Comparison of ENCODE assay signal across 12 cellular contexts in the genomic region with DNA sequence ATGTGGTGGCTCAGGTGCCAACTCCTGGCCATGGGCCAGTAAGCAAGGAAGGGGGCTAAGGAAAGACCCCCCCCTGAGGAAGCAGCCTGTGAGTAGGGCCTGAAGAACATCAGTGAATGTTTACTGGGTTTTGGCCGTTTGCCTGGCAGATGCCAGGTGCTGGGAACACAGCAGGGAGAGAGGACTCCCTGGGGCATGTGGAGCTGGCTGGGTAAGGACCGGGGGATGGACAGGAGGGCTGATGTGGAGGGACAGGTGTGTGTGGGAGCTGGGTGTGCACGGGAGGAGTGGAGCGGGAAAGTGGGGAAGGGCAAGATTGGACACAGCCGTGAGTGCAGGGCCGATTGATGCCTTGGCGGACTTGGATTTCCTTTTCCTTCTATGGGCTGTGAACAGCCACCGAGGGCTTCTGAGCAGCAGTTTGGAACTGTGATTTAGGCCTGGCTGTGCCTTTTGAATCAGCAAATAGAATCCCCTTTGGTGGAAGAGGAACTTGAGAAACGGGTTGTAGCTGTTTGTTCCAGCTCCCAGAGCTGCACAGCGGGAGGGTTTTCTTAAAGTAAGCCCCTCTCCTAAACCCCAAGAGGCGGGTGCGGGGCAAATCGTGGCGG. TPM values are rescaled to one million over a fixed set of nuclear protein-coding genes. Genes with fewer than 3 reads are reported as not detected.
DNase-seq lines count a peak whose midpoint lies in the region; ATAC-seq and TF ChIP-seq lines count a peak whose summit lies in the region.
"Had no signal": no experiment of that assay in that cellular context is flagged by ENCODE, and none has a peak within 500 bp of the region (broad histone marks: within the 10 kb centered on the region; RNA-seq: fewer than 3 reads in every experiment).

No MANE protein-coding gene starts in this region.

- ATAC-seq in GM18517 (IDR thresholded peaks at IDR 0.05; ENCODE audit: unreplicated experiment), result no peak

- intact Hi-C loops in CD14-positive monocyte (cut with micrococcal nuclease), result no loop called here

- no peaks in the 10 kb centered on the region for H3K9me3 ChIP-seq in mucosa of rectum (ENCODE audit: control insufficient read depth in 2 of 2, low read length in 2 of 2)
- H3K9me3 ChIP-seq: right lobe of liver had no signal

- POLR2A ChIA-PET in HEK293T (lab: Yijun Ruan, JAX), result no interaction called here

- peaks cover 0 to 13% (median 7%) of the 10 kb centered on the region in 7 donors for H3K9me3 Mint-ChIP-seq in CD14-positive monocyte
- H3K9me3 Mint-ChIP-seq: stimulated activated naive CD8-positive, alpha-beta T cell treated with anti-CD3 and anti-CD28 coated beads, Interleukin-15, Interleukin-2, amounts not matched to agents 100 ng/mL and 50 ng/mL, for 24 hours had no signal

- peak overlapping the region; percentile 77 to 90 (median 86) for H3K27ac Mint-ChIP-seq in CD14-positive monocyte
- H3K27ac Mint-ChIP-seq: stimulated activated naive CD8-positive, alpha-beta T cell treated with anti-CD3 and anti-CD28 coated beads, Interleukin-15, Interleukin-2, amounts not matched to agents 100 ng/mL and 50 ng/mL, for 24 hours had no signal

- peaks cover 31 to 36% of the 10 kb centered on the region in 2 donors for H3K27me3 ChIP-seq in mucosa of rectum (ENCODE audit: control insufficient read depth in 2 of 2, insufficient read depth in 2 of 2, low read length in 2 of 2)
- H3K27me3 ChIP-seq: right lobe of liver had no signal

- peak overlapping the region; percentile 84 for H3K27ac ChIP-seq in VCaP
- peak overlapping the region; percentile 57 to 70 for H3K27ac ChIP-seq in mucosa of rectum (ENCODE audit: low read depth in 2 of 2, low read length in 2 of 2)
- H3K27ac ChIP-seq: hepatocyte, right lobe of liver had no signal

- CTCF ChIA-PET in HEK293T (lab: Yijun Ruan, JAX), result no interaction called here

- peaks cover 26% of the 10 kb centered on the region for H3K4me1 Mint-ChIP-seq in CD14-positive monocyte

- H3K9ac ChIP-seq in mucosa of rectum (ENCODE audit: low read depth in 1 of 2, low read length in 2 of 2), result peak overlapping the region in 1 of 2 donors; percentile 26

- H3K4me3 Mint-ChIP-seq in CD14-positive monocyte, result peak overlapping the region; percentile 74 to 88
- H3K4me3 Mint-ChIP-seq: stimulated activated naive CD8-positive, alpha-beta T cell treated with anti-CD3 and anti-CD28 coated beads, Interleukin-15, Interleukin-2, amounts not matched to agents 100 ng/mL and 50 ng/mL, for 24 hours had no signal

- peaks cover 42 to 66% (median 49%) of the 10 kb centered on the region in 3 donors for H3K27me3 Mint-ChIP-seq in CD14-positive monocyte (ENCODE audit: low read depth in 3 of 3)

- DNase-seq in CD14-positive monocyte (ENCODE audit: low spot score), result no peak
- DNase-seq in NCI-H1105 treated with DMSO at 0.1 percent for 48 hours (lab: John Stamatoyannopoulos, UW), result peak; percentile 95
- DNase-seq in HEK293T (ENCODE audit: extremely low spot score), result no peak
- no peak for DNase-seq in stimulated activated CD8-positive, alpha-beta memory T cell treated with anti-CD3 and anti-CD28 coated beads, Interleukin-4, amount 100 ng/mL, for 48 hours
- no peak for DNase-seq in activated naive CD4-positive, alpha-beta T cell treated with anti-CD3 and anti-CD28 coated beads, Interleukin-2, amount 50 U/mL, for 16 hours
- DNase-seq: NCI-H187 treated with DMSO at 0.1 percent for 48 hours, right lobe of liver had no signal

- H3K4me1 ChIP-seq in mucosa of rectum (ENCODE audit: control insufficient read depth in 2 of 2, insufficient read depth in 2 of 2, low read length in 2 of 2), result peaks cover 0 to 10% of the 10 kb centered on the region in 2 donors

- no peaks in the 10 kb centered on the region for H3K36me3 ChIP-seq in mucosa of rectum (ENCODE audit: control insufficient read depth in 2 of 2, insufficient read depth in 2 of 2, low read length in 2 of 2)
- H3K36me3 ChIP-seq: right lobe of liver had no signal

- H3K36me3 Mint-ChIP-seq in CD14-positive monocyte, result peaks cover 0 to 6% of the 10 kb centered on the region in 2 donors

- TF ChIP-seq CTCF in CD14-positive monocyte (IDR thresholded peaks at IDR 0.05), result no peak
- no peak for TF ChIP-seq CTCF in VCaP (conservative IDR thresholded peaks at IDR 0.05)

- peak overlapping the region in 1 of 2 donors; percentile 23 for H3K4me3 ChIP-seq in mucosa of rectum (ENCODE audit: low read length in 2 of 2)
- H3K4me3 ChIP-seq: hepatocyte, right lobe of liver had no signal

TF ChIP-seq in HEK293T, 16 proteins besides CTCF, POLR2A, EP300 and RAD21:
- no peak for TF ChIP-seq ARNT (IDR thresholded peaks at IDR 0.05)
- no peak for TF ChIP-seq ELF4 (IDR thresholded peaks at IDR 0.05)
- TF ChIP-seq HDGF (IDR thresholded peaks at IDR 0.05; ENCODE audit: borderline replicate concordance), result no peak
- no peak for TF ChIP-seq BHLHE40 (IDR thresholded peaks at IDR 0.05; ENCODE audit: borderline replicate concordance)
- TF ChIP-seq LEF1 (IDR thresholded peaks at IDR 0.05; ENCODE audit: borderline replicate concordance), result no peak
- TF ChIP-seq SUZ12 (IDR thresholded peaks at IDR 0.05), result no peak
- TF ChIP-seq, protein P1, sequence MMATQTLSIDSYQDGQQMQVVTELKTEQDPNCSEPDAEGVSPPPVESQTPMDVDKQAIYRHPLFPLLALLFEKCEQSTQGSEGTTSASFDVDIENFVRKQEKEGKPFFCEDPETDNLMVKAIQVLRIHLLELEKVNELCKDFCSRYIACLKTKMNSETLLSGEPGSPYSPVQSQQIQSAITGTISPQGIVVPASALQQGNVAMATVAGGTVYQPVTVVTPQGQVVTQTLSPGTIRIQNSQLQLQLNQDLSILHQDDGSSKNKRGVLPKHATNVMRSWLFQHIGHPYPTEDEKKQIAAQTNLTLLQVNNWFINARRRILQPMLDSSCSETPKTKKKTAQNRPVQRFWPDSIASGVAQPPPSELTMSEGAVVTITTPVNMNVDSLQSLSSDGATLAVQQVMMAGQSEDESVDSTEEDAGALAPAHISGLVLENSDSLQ (IDR thresholded peaks at IDR 0.05), result no peak
- no peak for TF ChIP-seq TARDBP (IDR thresholded peaks at IDR 0.05)
- no peak for TF ChIP-seq FOXM1 (IDR thresholded peaks at IDR 0.05; ENCODE audit: borderline replicate concordance)
- TF ChIP-seq FOXK2 (IDR thresholded peaks at IDR 0.05), result no peak
- no peak for TF ChIP-seq ZNF384 (IDR thresholded peaks at IDR 0.05)
- TF ChIP-seq FOXA1 (IDR thresholded peaks at IDR 0.05), result no peak
- TF ChIP-seq SP1 (IDR thresholded peaks at IDR 0.05), result no peak

RNA-seq across cellular contexts. Expression of a gene that starts 3.1 kb away (rescaled TPM):
- not detected for polyA plus RNA-seq in CD14-positive monocyte
